ENCODE assay signal across 1 cellular context in the genomic region with DNA sequence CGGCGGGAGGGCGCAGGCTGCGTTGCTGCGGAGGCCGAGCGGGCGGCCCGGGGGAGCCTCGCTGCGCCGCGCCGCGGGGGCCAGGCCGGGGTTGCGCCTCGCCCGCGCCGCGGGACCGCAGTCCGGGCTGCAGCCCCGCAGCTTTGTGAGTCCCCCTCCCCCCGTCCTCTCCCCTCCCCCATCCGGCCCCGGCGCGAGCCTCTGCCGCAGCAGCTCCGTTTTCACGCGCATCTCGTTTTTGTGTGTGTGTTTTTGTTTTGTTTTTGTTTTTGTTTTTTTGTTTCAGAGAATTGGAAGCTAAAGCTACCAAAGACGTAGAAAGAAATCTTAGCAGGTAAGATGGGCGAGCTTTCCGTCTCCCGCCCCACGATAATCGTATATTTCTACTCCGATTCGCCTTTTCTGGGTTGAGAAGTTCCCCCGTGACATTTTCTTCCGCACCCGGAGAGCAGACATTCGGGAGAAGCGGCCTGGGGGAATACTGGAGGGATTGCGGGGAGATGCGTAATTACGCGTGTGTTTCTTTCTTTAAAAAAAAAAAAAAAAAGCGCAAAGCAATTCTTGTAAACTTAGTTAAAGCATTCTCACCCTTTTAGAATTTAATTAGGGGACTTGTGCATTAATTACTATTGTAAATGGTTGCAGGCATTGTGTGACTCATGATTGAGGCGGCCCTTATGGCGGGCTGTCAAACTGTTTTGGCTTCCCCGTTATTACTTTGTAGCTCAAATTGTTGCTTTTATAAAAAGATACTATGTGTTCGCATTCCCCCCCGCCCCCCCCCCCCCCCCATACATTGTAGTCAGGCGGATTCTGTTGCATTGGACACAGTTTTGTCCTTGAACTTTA.
A peak's percentile ranks its signal among the peaks of the same experiment; 100 is the strongest.
TF ChIP-seq lines count a peak whose summit lies in the region.

No MANE protein-coding gene starts in this region.

TF ChIP-seq in H1, 55 proteins besides CTCF, POLR2A, EP300 and RAD21:
- TF ChIP-seq CBX8 (IDR thresholded peaks at IDR 0.05; ENCODE audit: borderline replicate concordance, low read depth, low read length) (no peak), SAP30 (IDR thresholded peaks at IDR 0.05; ENCODE audit: insufficient read depth, insufficient replicate concordance, low read length) (peak; percentile 44), TBP (IDR thresholded peaks at IDR 0.05; ENCODE audit: low read depth, low read length) (0 out of 2 replicates have a peak, but pooled peaks have one; percentile 0), BACH1 (IDR thresholded peaks at IDR 0.05; ENCODE audit: low read length) (0 out of 2 replicates have a peak, but pooled peaks have one; percentile 16), RXRA (IDR thresholded peaks at IDR 0.05; ENCODE audit: insufficient read depth, low read depth, low read length) (no peak)
TF ChIP-seq in H1: peak in this region for 3.
